1 cellular context compared by ENCODE assay signal in the genomic region with DNA sequence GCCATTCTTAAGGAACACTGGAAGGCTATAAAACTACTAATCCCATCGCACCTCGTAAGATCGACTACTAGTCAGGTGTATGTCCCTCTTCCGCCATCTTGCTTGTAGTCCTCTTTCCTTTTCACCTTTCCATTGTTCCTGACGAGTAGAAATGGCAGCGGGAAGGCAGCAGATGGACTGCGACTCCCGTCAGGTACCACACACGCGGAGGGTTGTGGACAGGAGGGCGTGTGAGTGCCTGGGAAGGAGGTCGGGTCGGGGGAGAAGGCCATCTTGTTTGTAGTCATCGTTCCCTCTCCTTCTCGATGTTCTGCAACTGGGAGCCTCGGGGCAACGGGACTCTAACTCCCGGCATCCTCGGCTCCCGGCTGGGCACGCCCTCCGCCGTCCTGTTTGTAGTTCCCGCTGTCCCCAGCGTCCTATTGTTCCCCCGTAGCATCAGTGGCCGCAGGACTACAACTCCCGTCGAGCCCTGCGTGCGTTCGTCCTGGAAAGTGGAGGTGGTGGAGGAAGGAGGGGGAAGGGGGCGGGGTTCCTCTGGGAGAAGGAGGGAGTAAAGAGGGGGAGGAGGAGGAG.
TF ChIP-seq lines count a peak whose summit lies in the region.

No MANE protein-coding gene starts in this region.

TF ChIP-seq in K562, 482 proteins besides CTCF, POLR2A, EP300 and RAD21 (continues in another document):
- no peak for TF ChIP-seq ZNF224 (CRISPR knock-in tag; IDR thresholded peaks at IDR 0.05)
- no peak for TF ChIP-seq TFAM (CRISPR knock-in tag; conservative IDR thresholded peaks at IDR 0.05)
- TF ChIP-seq ATF1 (CRISPR knock-in tag; IDR thresholded peaks at IDR 0.05) = no peak
- TF ChIP-seq ATF1 (tag; IDR thresholded peaks at IDR 0.05) = no peak; the same call in 1 of the 2 replicates
- TF ChIP-seq ZNF766 (CRISPR knock-in tag; conservative IDR thresholded peaks at IDR 0.05) = peak; percentile 84; the same call in 1 of the 2 replicates
- TF ChIP-seq ZNF561 (CRISPR knock-in tag; conservative IDR thresholded peaks at IDR 0.05) = no peak
- peak; percentile 48 for TF ChIP-seq FOSL1 (tag; conservative IDR thresholded peaks at IDR 0.05)
- no peak for TF ChIP-seq SMARCB1 (IDR thresholded peaks at IDR 0.05; ENCODE audit: insufficient read length, low read depth)
- TF ChIP-seq RBFOX2 (IDR thresholded peaks at IDR 0.05; ENCODE audit: low read depth, low read length) = peak; percentile 87
- no peak for TF ChIP-seq ZNF263 (CRISPR knock-in tag; IDR thresholded peaks at IDR 0.05; ENCODE audit: borderline replicate concordance)
- TF ChIP-seq NFXL1 (CRISPR knock-in tag; IDR thresholded peaks at IDR 0.05) = no peak
- no peak for TF ChIP-seq ZNF668 (CRISPR knock-in tag; IDR thresholded peaks at IDR 0.05)
- TF ChIP-seq ZNF232 (CRISPR knock-in tag; IDR thresholded peaks at IDR 0.05) = no peak
- TF ChIP-seq ARHGAP35 (IDR thresholded peaks at IDR 0.05; ENCODE audit: partially characterized antibody) = no peak
- TF ChIP-seq, protein P1, sequence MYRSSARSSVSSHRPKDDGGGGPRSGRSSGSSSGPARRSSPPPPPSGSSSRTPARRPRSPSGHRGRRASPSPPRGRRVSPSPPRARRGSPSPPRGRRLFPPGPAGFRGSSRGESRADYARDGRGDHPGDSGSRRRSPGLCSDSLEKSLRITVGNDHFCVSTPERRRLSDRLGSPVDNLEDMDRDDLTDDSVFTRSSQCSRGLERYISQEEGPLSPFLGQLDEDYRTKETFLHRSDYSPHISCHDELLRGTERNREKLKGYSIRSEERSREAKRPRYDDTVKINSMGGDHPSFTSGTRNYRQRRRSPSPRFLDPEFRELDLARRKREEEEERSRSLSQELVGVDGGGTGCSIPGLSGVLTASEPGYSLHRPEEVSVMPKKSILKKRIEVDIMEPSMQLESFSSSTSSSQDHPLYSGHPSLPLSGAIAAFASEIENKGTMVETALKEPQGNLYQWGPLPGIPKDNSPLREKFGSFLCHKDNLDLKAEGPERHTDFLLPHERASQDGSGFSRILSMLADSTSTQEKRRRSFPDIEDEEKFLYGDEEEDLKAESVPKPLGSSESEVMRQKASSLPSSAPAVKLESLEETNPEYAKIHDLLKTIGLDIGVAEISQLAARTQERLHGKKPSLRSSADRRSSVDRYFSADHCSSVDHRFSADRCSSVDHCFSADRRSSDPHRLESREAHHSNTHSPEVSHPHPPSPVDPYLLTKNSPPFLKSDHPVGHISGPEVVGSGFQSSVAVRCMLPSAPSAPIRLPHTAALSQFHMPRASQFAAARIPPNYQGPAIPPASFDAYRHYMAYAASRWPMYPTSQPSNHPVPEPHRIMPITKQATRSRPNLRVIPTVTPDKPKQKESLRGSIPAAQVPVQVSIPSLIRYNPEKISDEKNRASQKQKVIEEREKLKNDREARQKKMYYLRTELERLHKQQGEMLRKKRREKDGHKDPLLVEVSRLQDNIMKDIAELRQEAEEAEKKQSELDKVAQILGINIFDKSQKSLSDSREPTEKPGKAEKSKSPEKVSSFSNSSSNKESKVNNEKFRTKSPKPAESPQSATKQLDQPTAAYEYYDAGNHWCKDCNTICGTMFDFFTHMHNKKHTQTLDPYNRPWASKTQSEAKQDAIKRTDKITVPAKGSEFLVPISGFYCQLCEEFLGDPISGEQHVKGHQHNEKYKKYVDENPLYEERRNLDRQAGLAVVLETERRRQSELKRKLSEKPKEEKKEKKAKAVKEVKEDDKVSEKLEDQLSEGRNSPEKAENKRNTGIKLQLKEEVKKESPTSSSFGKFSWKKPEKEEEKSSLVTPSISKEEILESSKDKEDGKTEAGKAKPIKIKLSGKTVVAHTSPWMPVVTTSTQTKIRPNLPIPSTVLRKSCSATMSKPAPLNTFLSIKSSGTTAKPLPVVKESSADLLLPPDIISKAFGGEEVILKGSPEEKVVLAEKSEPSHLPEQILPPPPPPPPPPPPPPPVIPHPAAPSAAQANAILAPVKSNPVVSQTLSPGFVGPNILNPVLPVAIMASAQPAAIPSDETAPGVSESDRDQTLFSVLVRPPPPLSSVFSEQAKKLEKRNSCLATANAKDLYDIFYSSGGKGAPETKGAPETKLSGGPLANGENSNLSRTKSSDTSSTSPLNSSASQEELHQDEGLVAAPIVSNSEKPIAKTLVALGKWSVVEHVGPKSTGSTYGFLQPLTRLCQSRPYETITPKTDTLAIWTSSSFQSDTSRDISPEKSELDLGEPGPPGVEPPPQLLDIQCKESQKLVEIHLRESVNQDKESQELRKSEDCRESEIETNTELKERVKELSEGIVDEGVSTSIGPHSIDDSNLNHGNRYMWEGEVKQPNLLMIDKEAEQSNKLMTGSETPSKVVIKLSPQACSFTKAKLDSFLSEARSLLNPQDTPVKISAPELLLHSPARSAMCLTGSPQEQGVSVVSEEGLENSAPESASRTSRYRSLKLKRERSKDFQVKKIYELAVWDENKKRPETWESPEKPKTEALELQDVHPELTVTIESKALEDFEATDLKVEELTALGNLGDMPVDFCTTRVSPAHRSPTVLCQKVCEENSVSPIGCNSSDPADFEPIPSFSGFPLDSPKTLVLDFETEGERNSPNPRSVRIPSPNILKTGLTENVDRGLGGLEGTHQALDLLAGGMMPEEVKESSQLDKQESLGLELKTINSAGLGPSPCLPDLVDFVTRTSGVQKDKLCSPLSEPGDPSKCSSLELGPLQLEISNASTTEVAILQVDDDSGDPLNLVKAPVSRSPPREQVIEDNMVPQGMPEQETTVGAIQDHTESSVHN (IDR thresholded peaks at IDR 0.05; ENCODE audit: borderline replicate concordance in 1 of 2, low read depth in 1 of 2) = no peak
- TF ChIP-seq MTA3 (IDR thresholded peaks at IDR 0.05; ENCODE audit: borderline replicate concordance) = peak; percentile 49; the same call in 1 of the 2 replicates
- no peak for TF ChIP-seq NR1H2 (CRISPR knock-in tag; IDR thresholded peaks at IDR 0.05)
- TF ChIP-seq, protein P2, sequence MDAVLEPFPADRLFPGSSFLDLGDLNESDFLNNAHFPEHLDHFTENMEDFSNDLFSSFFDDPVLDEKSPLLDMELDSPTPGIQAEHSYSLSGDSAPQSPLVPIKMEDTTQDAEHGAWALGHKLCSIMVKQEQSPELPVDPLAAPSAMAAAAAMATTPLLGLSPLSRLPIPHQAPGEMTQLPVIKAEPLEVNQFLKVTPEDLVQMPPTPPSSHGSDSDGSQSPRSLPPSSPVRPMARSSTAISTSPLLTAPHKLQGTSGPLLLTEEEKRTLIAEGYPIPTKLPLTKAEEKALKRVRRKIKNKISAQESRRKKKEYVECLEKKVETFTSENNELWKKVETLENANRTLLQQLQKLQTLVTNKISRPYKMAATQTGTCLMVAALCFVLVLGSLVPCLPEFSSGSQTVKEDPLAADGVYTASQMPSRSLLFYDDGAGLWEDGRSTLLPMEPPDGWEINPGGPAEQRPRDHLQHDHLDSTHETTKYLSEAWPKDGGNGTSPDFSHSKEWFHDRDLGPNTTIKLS (IDR thresholded peaks at IDR 0.05; ENCODE audit: borderline replicate concordance, low read depth) = peak; percentile 83
- no peak; the same call in 1 of the 2 replicates for TF ChIP-seq ZFX (CRISPR knock-in tag; IDR thresholded peaks at IDR 0.05)
- TF ChIP-seq, protein P3, sequence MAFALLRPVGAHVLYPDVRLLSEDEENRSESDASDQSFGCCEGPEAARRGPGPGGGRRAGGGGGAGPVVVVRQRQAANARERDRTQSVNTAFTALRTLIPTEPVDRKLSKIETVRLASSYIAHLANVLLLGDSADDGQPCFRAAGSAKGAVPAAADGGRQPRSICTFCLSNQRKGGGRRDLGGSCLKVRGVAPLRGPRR (CRISPR knock-in tag; IDR thresholded peaks at IDR 0.05) = peak; percentile 28; the same call in 1 of the 2 replicates
- no peak for TF ChIP-seq TAL1 (IDR thresholded peaks at IDR 0.05)
- TF ChIP-seq NR4A1 (CRISPR knock-in tag; IDR thresholded peaks at IDR 0.05) = no peak
- TF ChIP-seq NR4A1 (tag; IDR thresholded peaks at IDR 0.05) = peak; percentile 92
- TF ChIP-seq HOXB6 (CRISPR knock-in tag; IDR thresholded peaks at IDR 0.05; ENCODE audit: borderline replicate concordance) = peak; percentile 83; the same call in 1 of the 2 replicates
- TF ChIP-seq SMARCC2 (IDR thresholded peaks at IDR 0.05; ENCODE audit: low read depth) = no peak
- TF ChIP-seq, protein P4, sequence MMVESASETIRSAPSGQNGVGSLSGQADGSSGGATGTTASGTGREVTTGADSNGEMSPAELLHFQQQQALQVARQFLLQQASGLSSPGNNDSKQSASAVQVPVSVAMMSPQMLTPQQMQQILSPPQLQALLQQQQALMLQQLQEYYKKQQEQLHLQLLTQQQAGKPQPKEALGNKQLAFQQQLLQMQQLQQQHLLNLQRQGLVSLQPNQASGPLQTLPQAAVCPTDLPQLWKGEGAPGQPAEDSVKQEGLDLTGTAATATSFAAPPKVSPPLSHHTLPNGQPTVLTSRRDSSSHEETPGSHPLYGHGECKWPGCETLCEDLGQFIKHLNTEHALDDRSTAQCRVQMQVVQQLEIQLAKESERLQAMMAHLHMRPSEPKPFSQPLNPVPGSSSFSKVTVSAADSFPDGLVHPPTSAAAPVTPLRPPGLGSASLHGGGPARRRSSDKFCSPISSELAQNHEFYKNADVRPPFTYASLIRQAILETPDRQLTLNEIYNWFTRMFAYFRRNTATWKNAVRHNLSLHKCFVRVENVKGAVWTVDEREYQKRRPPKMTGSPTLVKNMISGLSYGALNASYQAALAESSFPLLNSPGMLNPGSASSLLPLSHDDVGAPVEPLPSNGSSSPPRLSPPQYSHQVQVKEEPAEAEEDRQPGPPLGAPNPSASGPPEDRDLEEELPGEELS (CRISPR knock-in tag; IDR thresholded peaks at IDR 0.05; ENCODE audit: borderline replicate concordance) = peak; percentile 82; the same call in 1 of the 2 replicates
- TF ChIP-seq, protein P5, sequence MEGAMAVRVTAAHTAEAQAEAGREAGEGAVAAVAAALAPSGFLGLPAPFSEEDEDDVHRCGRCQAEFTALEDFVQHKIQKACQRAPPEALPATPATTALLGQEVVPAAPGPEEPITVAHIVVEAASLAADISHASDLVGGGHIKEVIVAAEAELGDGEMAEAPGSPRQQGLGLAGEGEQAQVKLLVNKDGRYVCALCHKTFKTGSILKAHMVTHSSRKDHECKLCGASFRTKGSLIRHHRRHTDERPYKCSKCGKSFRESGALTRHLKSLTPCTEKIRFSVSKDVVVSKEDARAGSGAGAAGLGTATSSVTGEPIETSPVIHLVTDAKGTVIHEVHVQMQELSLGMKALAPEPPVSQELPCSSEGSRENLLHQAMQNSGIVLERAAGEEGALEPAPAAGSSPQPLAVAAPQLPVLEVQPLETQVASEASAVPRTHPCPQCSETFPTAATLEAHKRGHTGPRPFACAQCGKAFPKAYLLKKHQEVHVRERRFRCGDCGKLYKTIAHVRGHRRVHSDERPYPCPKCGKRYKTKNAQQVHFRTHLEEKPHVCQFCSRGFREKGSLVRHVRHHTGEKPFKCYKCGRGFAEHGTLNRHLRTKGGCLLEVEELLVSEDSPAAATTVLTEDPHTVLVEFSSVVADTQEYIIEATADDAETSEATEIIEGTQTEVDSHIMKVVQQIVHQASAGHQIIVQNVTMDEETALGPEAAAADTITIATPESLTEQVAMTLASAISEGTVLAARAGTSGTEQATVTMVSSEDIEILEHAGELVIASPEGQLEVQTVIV (CRISPR knock-in tag; IDR thresholded peaks at IDR 0.05; ENCODE audit: borderline replicate concordance) = no peak
- no peak for TF ChIP-seq RFX7 (CRISPR knock-in tag; IDR thresholded peaks at IDR 0.05)
- TF ChIP-seq JUNB (CRISPR knock-in tag; conservative IDR thresholded peaks at IDR 0.05) = no peak
- TF ChIP-seq, protein P6, sequence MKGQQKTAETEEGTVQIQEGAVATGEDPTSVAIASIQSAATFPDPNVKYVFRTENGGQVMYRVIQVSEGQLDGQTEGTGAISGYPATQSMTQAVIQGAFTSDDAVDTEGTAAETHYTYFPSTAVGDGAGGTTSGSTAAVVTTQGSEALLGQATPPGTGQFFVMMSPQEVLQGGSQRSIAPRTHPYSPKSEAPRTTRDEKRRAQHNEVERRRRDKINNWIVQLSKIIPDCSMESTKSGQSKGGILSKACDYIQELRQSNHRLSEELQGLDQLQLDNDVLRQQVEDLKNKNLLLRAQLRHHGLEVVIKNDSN (CRISPR knock-in tag; IDR thresholded peaks at IDR 0.05) = peak; percentile 63
- TF ChIP-seq PURB (CRISPR knock-in tag; IDR thresholded peaks at IDR 0.05; ENCODE audit: low read depth) = no peak
- no peak for TF ChIP-seq CEBPB (tag; IDR thresholded peaks at IDR 0.05)
- TF ChIP-seq, protein P7, sequence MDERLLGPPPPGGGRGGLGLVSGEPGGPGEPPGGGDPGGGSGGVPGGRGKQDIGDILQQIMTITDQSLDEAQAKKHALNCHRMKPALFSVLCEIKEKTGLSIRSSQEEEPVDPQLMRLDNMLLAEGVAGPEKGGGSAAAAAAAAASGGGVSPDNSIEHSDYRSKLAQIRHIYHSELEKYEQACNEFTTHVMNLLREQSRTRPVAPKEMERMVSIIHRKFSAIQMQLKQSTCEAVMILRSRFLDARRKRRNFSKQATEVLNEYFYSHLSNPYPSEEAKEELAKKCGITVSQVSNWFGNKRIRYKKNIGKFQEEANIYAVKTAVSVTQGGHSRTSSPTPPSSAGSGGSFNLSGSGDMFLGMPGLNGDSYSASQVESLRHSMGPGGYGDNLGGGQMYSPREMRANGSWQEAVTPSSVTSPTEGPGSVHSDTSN (CRISPR knock-in tag; IDR thresholded peaks at IDR 0.05; ENCODE audit: low read depth) = no peak
- TF ChIP-seq, protein P7 (tag; conservative IDR thresholded peaks at IDR 0.05; ENCODE audit: low read depth) = 0 out of 2 replicates have a peak, but pooled peaks have one; percentile 11
- TF ChIP-seq ZBED1 (IDR thresholded peaks at IDR 0.05) = peak; percentile 49; the same call in 1 of the 2 replicates
- TF ChIP-seq PML (IDR thresholded peaks at IDR 0.05; ENCODE audit: low read length) = no peak; the same call in 1 of the 2 replicates
- no peak for TF ChIP-seq PTTG1 (tag; IDR thresholded peaks at IDR 0.05; ENCODE audit: low read depth)
- TF ChIP-seq ZNF586 (CRISPR knock-in tag; conservative IDR thresholded peaks at IDR 0.05) = no peak
- peak; percentile 23; the same call in 1 of the 2 replicates for TF ChIP-seq HDAC2 (IDR thresholded peaks at IDR 0.05)
- TF ChIP-seq EZH2 (IDR thresholded peaks at IDR 0.05; ENCODE audit: borderline replicate concordance, low read depth, low read length) = no peak
- TF ChIP-seq SRF (CRISPR knock-in tag; IDR thresholded peaks at IDR 0.05) = no peak
- TF ChIP-seq, protein P8, sequence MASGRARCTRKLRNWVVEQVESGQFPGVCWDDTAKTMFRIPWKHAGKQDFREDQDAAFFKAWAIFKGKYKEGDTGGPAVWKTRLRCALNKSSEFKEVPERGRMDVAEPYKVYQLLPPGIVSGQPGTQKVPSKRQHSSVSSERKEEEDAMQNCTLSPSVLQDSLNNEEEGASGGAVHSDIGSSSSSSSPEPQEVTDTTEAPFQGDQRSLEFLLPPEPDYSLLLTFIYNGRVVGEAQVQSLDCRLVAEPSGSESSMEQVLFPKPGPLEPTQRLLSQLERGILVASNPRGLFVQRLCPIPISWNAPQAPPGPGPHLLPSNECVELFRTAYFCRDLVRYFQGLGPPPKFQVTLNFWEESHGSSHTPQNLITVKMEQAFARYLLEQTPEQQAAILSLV (tag; IDR thresholded peaks at IDR 0.05) = no peak
